ENCODE assay signal across 23 cellular contexts in the genomic region with DNA sequence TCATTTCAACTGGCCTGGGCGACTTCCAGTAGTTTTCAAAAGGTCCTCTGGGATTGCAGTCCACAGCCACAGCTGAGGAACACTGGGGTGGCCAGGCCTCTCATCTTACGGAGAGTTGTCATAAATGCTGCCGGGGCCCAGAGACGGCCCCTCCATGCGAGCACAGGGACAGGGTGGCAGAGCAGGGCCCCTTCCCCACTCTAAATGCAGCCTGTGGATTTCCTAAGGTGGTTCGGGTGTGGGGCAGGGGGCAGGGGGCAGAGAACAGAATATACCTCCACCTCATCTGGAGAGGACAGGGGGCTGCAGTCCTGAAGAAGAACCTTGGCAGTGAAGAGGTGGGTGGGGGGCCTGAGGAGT.
"Had no signal": no experiment of that assay in that cellular context is flagged by ENCODE, and none has a peak within 500 bp of the region (broad histone marks: within the 10 kb centered on the region; RNA-seq: fewer than 3 reads in every experiment).

No MANE protein-coding gene starts in this region.

- H3K9me3 ChIP-seq: SJSA1 had no signal

- H3K27ac ChIP-seq: SJSA1, SK-N-MC had no signal

- H3K36me3 ChIP-seq: MG63, SJSA1 had no signal

- FAIRE-seq: RCC 7860 had no signal

- H3K27me3 ChIP-seq: MG63, SJSA1 had no signal

- DNase-seq: Karpas-422, KG1, MG63, NCI-H1092, NCI-H1105 treated with DMSO at 0.1 percent for 48 hours, NCI-H1417 treated with DMSO at 0.1 percent for 48 hours, NCI-H146, NCI-H187, NCI-H2029, NCI-H2081 treated with DMSO at 0.1 percent for 48 hours, NCI-H2171, NCI-H226, NCI-H446, NCI-H510A, NCI-H524 treated with DMSO at 0.1 percent for 48 hours, NCI-H69, NCI-H774, Right ventricle myocardium superior, RPMI8226, SIG-M5 had no signal

- H3K4me3 ChIP-seq: MG63, SJSA1, SK-N-MC had no signal
